24 cellular contexts compared by ENCODE assay signal in genomic region chr2:71250945-71251344, GRCh38.
"Had no signal": no experiment of that assay in that cellular context is flagged by ENCODE, and none has a peak within 500 bp of the region (broad histone marks: within the 10 kb centered on the region; RNA-seq: fewer than 3 reads in every experiment).

No MANE protein-coding gene starts in this region.

- H3K9me3 ChIP-seq: MG63, SJSA1 had no signal

- H3K36me3 ChIP-seq: MG63, SJSA1 had no signal

- H3K27ac ChIP-seq: SJSA1 had no signal

- ATAC-seq: activated T-helper 17 cell treated with anti-CD3 and anti-CD28 coated beads, Interleukin-2, amount 50 U/mL, for 72 hours; SK-N-SH treated with all-trans-retinoic acid at 6 μM for 48 hours had no signal

- H3K4me1 ChIP-seq: SJSA1 had no signal

- FAIRE-seq: astrocyte, RCC 7860 had no signal

- DNase-seq: activated CD4-positive, alpha-beta memory T cell treated with anti-CD3 and anti-CD28 coated beads for 36 hours; activated CD4-positive, alpha-beta T cell treated with anti-CD3 and anti-CD28 coated beads, Interleukin-2, amount 10 ng/mL, durations not matched to agents 24 days and 14 days; activated CD4-positive, CD25-positive, alpha-beta regulatory T cell treated with anti-CD3 and anti-CD28 coated beads, Interleukin-2, amount 50 U/mL, for 72 hours; activated CD8-positive, alpha-beta memory T cell treated with anti-CD3 and anti-CD28 coated beads for 24 hours; activated gamma-delta T cell; activated naive CD4-positive, alpha-beta T cell treated with anti-CD3 and anti-CD28 coated beads for 36 hours; activated T-cell treated with anti-CD3 and anti-CD28 coated beads, Interleukin-2, amount 50 U/mL, for 48 hours; amygdala; MG63; MV-4-11; NCI-H1092 treated with DMSO at 0.1 percent for 48 hours; NCI-H1436; NCI-H187 treated with DMSO at 0.1 percent for 48 hours; NCI-H2081 treated with DMSO at 0.1 percent for 48 hours; NCI-H2227 treated with DMSO at 0.1 percent for 48 hours; NCI-H446 treated with DMSO at 0.1 percent for 48 hours; NCI-H524 treated with DMSO at 0.1 percent for 48 hours; NK-92 treated with Interleukin-12 subunit alpha and Interleukin-12 subunit beta, amount 100 ng/mL, for 24 hours; SHP77 had no signal

- H3K4me3 ChIP-seq: MG63, SJSA1 had no signal
